1 cellular context compared by ENCODE assay signal in the genomic region with DNA sequence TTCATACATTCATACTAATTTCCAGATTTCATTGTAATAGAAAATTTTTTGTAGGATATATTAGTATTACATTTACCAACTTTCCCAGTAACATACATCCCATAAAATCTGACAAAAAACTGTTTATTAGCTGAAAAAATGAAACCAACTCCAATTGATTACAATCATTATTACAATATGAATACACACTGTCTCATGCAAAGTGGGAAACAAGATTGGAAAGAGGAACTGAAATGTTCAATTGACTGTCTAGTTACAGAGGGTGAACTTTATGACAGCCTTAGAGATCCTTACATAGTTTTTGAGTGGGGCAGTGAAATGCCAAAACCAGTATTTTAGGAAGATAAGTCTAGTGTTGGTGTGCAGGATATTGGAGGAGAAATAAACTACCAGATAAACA.
A peak's percentile ranks its signal among the peaks of the same experiment; 100 is the strongest.
TF ChIP-seq lines count a peak whose summit lies in the region.

No MANE protein-coding gene starts in this region.

TF ChIP-seq in K562, 482 proteins besides CTCF, POLR2A, EP300 and RAD21:
- TF ChIP-seq SPI1 (IDR thresholded peaks at IDR 0.05; ENCODE audit: borderline replicate concordance, low read depth, low read length) (0 out of 2 replicates have a peak, but pooled peaks have one; percentile 39), NCOA1 (IDR thresholded peaks at IDR 0.05; ENCODE audit: low read depth) (no peak)
TF ChIP-seq in K562: peak in this region for 1.
